In the genomic region with DNA sequence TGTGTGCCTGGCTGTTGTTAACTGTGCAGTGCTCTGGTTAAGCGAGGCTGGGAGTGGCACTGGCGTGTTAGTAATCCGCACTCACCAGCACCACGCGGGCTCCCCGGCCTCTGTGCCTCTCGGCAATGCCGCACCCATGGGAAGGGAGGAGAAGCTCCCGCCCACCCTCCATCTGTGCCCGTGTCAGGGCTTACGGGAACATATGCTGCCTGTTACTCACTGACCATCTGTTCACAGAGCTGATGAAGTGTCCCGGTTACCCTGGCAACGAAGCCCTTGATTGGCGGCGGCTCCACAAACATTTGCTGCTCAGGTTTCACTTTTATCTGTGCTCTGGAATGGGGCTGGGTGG, we compare ENCODE assay signal across 8 cellular contexts.
A peak's percentile ranks its signal among the peaks of the same experiment; 100 is the strongest.
DNase-seq lines count a peak whose midpoint lies in the region; ATAC-seq and TF ChIP-seq lines count a peak whose summit lies in the region.

No MANE protein-coding gene starts in this region.

- peak; percentile 86 for ATAC-seq in GM21723 (IDR thresholded peaks at IDR 0.05; ENCODE audit: unreplicated experiment)

- no peaks in the 10 kb centered on the region for H3K36me3 ChIP-seq in HUES64 (ENCODE audit: insufficient read depth, low read length)
- no peaks in the 10 kb centered on the region for H3K36me3 ChIP-seq in iPS-18a (ENCODE audit: control insufficient read depth, low read depth, low read length)

- H3K9me3 Mint-ChIP-seq in brain = peaks cover 4 to 15% (median 10%) of the 10 kb centered on the region in 5 experiments

- H3K36me3 Mint-ChIP-seq in brain = peaks cover 6% of the 10 kb centered on the region

- H3K4me1 ChIP-seq in HUES64 (ENCODE audit: insufficient read depth, low read length) = peaks cover 17% of the 10 kb centered on the region; the same call in 1 of the 2 replicates
- H3K4me1 ChIP-seq in iPS-18a (ENCODE audit: control insufficient read depth, low read depth, low read length) = peaks cover 15% of the 10 kb centered on the region

- H3K9ac ChIP-seq in HUES64 (ENCODE audit: low read depth, low read length) (peak overlapping the region; percentile 17; the same call in 1 of the 2 replicates), iPS-18a (ENCODE audit: low read length) (no peak overlapping the region)

- peaks cover 3% of the 10 kb centered on the region for H3K27me3 Mint-ChIP-seq in brain

- TF ChIP-seq CTCF in brain (conservative IDR thresholded peaks at IDR 0.05) = no peak

- no peak overlapping the region for H3K27ac ChIP-seq in HUES64 (ENCODE audit: low read depth, low read length)
- H3K27ac ChIP-seq in iPS-18a (ENCODE audit: low read length) = no peak overlapping the region

- WGBS in HUES64 = 22% methylated on average over 15 of the region's 15 CpGs

- H3K27ac Mint-ChIP-seq in brain = peak overlapping the region; percentile 86 to 97 (median 94)

- peaks cover 68% of the 10 kb centered on the region for H3K4me1 Mint-ChIP-seq in brain

- DNase-seq in EL (peak; percentile 99), OCI-M1 (lab: John Stamatoyannopoulos, UW) (peak; percentile 49), skeletal muscle cell (ENCODE audit: low read depth) (peak; percentile 99), KBM-7 (no peak)

- in situ Hi-C loops in KBM-7 (cut with MboI; ENCODE audit: low pct_unique_long_range_greater_than_20kb, low sequenced_read_pairs) = no loop called here

- 0 out of 2 replicates have a peak, but pooled peaks cover 3% of the 10 kb centered on the region for H3K9me3 ChIP-seq in HUES64 (ENCODE audit: insufficient read depth, low read depth, low read length)
- no peaks in the 10 kb centered on the region for H3K9me3 ChIP-seq in iPS-18a (ENCODE audit: control insufficient read depth, low read depth, low read length)

- H3K4me3 Mint-ChIP-seq in brain = peak overlapping the region; percentile 65 to 79 (median 67)

- H3K4me3 ChIP-seq in HUES64 (ENCODE audit: low read length) (no peak overlapping the region; the same call in 1 of the 2 replicates), iPS-18a (ENCODE audit: low read length) (peak overlapping the region; percentile 19), skeletal muscle cell (ENCODE audit: low read depth, low read length) (no peak overlapping the region)

- H3K27me3 ChIP-seq in HUES64 (ENCODE audit: insufficient read depth, low read length) = no peaks in the 10 kb centered on the region
- H3K27me3 ChIP-seq in iPS-18a (ENCODE audit: control insufficient read depth, insufficient read depth, low read length) = no peaks in the 10 kb centered on the region
